ENCODE assay signal across 22 cellular contexts in genomic region chr4:2898001-2898400, GRCh38. TPM values are rescaled to one million over a fixed set of nuclear protein-coding genes. Genes with fewer than 3 reads are reported as not detected.
DNase-seq lines count a peak whose midpoint lies in the region; ATAC-seq, FAIRE-seq and TF ChIP-seq lines count a peak whose summit lies in the region.
"Had no signal": no experiment of that assay in that cellular context is flagged by ENCODE, and none has a peak within 500 bp of the region (broad histone marks: within the 10 kb centered on the region; RNA-seq: fewer than 3 reads in every experiment).

No MANE protein-coding gene starts in this region.

- H3K27ac ChIP-seq in GM12878 (ENCODE audit: control insufficient read depth, insufficient read depth) (no peak overlapping the region), heart right ventricle (no peak overlapping the region)
- H3K27ac ChIP-seq: 22Rv1; BLaER1 treated with 17β-estradiol and CSF1 and Interleukin-3, amounts not matched to agents 10 nM and 100 nM; SJSA1 had no signal

- H3K9me3 ChIP-seq in GM12878 (replicated peaks; ENCODE audit: control insufficient read depth, insufficient read depth, low read length), result no peaks in the 10 kb centered on the region
- no peaks in the 10 kb centered on the region for H3K9me3 ChIP-seq in heart right ventricle
- H3K9me3 ChIP-seq: BLaER1 treated with 17β-estradiol and CSF1 and Interleukin-3, amounts not matched to agents 10 nM and 100 nM; SJSA1 had no signal

- POLR2A ChIA-PET in activated CD8-positive, alpha-beta T cell treated with anti-CD3 and anti-CD28 coated beads for 36 hours (lab: Charles Lee), result no interaction called here
- POLR2A ChIA-PET in activated CD8-positive, alpha-beta T cell treated with anti-CD3 and anti-CD28 coated beads, Interleukin-2, amount 10 ng/mL, durations not matched to agents 7 days and 5 days (lab: Charles Lee), result no interaction called here
- POLR2A ChIA-PET in GM12878 (lab: Charles Lee), result no interaction called here

- no peaks in the 10 kb centered on the region for H3K27me3 Mint-ChIP-seq in activated CD8-positive, alpha-beta T cell treated with anti-CD3 and anti-CD28 coated beads for 36 hours
- H3K27me3 Mint-ChIP-seq in activated CD8-positive, alpha-beta T cell treated with anti-CD3 and anti-CD28 coated beads, Interleukin-2, amount 10 ng/mL, durations not matched to agents 7 days and 5 days (ENCODE audit: low read depth), result no peaks in the 10 kb centered on the region

- no peaks in the 10 kb centered on the region for H3K9me3 Mint-ChIP-seq in activated CD8-positive, alpha-beta T cell treated with anti-CD3 and anti-CD28 coated beads for 36 hours
- H3K9me3 Mint-ChIP-seq in activated CD8-positive, alpha-beta T cell treated with anti-CD3 and anti-CD28 coated beads, Interleukin-2, amount 10 ng/mL, durations not matched to agents 7 days and 5 days (ENCODE audit: insufficient read depth), result no peaks in the 10 kb centered on the region

- WGBS in GM12878 (ENCODE audit: insufficient coverage, insufficient replicate concordance, low lambda C conversion rate, missing lambda C conversion rate), result 91% methylated on average over 3 of the region's 3 CpGs
- WGBS in heart right ventricle, 2 donors, result 54 to 64% methylated on average over 3 of the region's 3 CpGs

- BruUV-seq in GM12878 (replicated peaks; lab: Mats Ljungman, UMichigan), result no TSS peak

- ATAC-seq in activated CD8-positive, alpha-beta T cell treated with anti-CD3 and anti-CD28 coated beads for 36 hours, result no peak
- no peak for ATAC-seq in activated CD8-positive, alpha-beta T cell treated with anti-CD3 and anti-CD28 coated beads, Interleukin-2, amount 10 ng/mL, durations not matched to agents 7 days and 5 days
- ATAC-seq in GM12878 (no peak), Right ventricle myocardium superior (ENCODE audit: poor library complexity) (no peak), heart right ventricle (no peak)
- ATAC-seq: HCT116 had no signal

- H3K4me1 Mint-ChIP-seq in activated CD8-positive, alpha-beta T cell treated with anti-CD3 and anti-CD28 coated beads for 36 hours (ENCODE audit: low read depth), result no peaks in the 10 kb centered on the region
- H3K4me1 Mint-ChIP-seq in activated CD8-positive, alpha-beta T cell treated with anti-CD3 and anti-CD28 coated beads, Interleukin-2, amount 10 ng/mL, durations not matched to agents 7 days and 5 days (ENCODE audit: low read depth), result no peaks in the 10 kb centered on the region

- H3K27me3 ChIP-seq in GM12878 (replicated peaks in 1 of 2; ENCODE audit: control insufficient read depth in 2 of 2, insufficient read depth in 2 of 2, low read length in 1 of 2) (no peaks in the 10 kb centered on the region), heart right ventricle (no peaks in the 10 kb centered on the region)
- H3K27me3 ChIP-seq: BLaER1 treated with 17β-estradiol and CSF1 and Interleukin-3, amounts not matched to agents 10 nM and 100 nM; SJSA1 had no signal

- no peak for DNase-seq in activated CD8-positive, alpha-beta T cell treated with anti-CD3 and anti-CD28 coated beads for 36 hours
- no peak for DNase-seq in activated CD8-positive, alpha-beta T cell treated with anti-CD3 and anti-CD28 coated beads, Interleukin-2, amount 10 ng/mL, durations not matched to agents 7 days and 5 days
- DNase-seq in M059J (ENCODE audit: low read depth) (peak; percentile 40), GM12878 (ENCODE audit: low read depth, low spot score) (no peak), renal cortical epithelial cell (ENCODE audit: low read depth) (peak; percentile 19), Right ventricle myocardium superior (no peak), NOMO-1 (lab: John Stamatoyannopoulos, UW; ENCODE audit: unreplicated experiment in 2 of 2) (no peak), heart right ventricle (no peak)
- DNase-seq: COR-L47, DMS153, IMR-90, Kasumi-1, NCI-H1417 treated with DMSO at 0.1 percent for 48 hours, NCI-H2029, NCI-H524, RPMI8226 had no signal

- peak overlapping the region; percentile 10 for H3K27ac Mint-ChIP-seq in activated CD8-positive, alpha-beta T cell treated with anti-CD3 and anti-CD28 coated beads for 36 hours
- H3K27ac Mint-ChIP-seq in activated CD8-positive, alpha-beta T cell treated with anti-CD3 and anti-CD28 coated beads, Interleukin-2, amount 10 ng/mL, durations not matched to agents 7 days and 5 days, result no peak overlapping the region

- H3K36me3 ChIP-seq in GM12878 (ENCODE audit: control insufficient read depth in 2 of 2, insufficient read depth in 2 of 2, low read length in 1 of 2) (peaks cover 15 to 42% of the 10 kb centered on the region in 2 experiments), heart right ventricle (peaks cover 3 to 100% (median 47%) of the 10 kb centered on the region in 9 donors)

- no peak for TF ChIP-seq POLR2A in GM12878 (IDR thresholded peaks at IDR 0.05; ENCODE audit: low read depth, low read length)

- H3K4me3 Mint-ChIP-seq in activated CD8-positive, alpha-beta T cell treated with anti-CD3 and anti-CD28 coated beads for 36 hours, result no peak overlapping the region
- H3K4me3 Mint-ChIP-seq in activated CD8-positive, alpha-beta T cell treated with anti-CD3 and anti-CD28 coated beads, Interleukin-2, amount 10 ng/mL, durations not matched to agents 7 days and 5 days, result no peak overlapping the region

- SMC1A ChIA-PET in GM12878 (lab: Charles Lee; ENCODE audit: uncharacterized antibody, unreplicated experiment), result no interaction called here

- in situ Hi-C loops in GM12878 (cut with MboI), result no loop called here

- no peak for TF ChIP-seq RAD21 in GM12878 (IDR thresholded peaks at IDR 0.05; ENCODE audit: insufficient read depth, low read depth, low read length)

- TF ChIP-seq CTCF in activated CD8-positive, alpha-beta T cell treated with anti-CD3 and anti-CD28 coated beads for 36 hours (IDR thresholded peaks at IDR 0.05), result no peak
- TF ChIP-seq CTCF in GM12878 (IDR thresholded peaks at IDR 0.05 in 2 of 3, conservative IDR thresholded peaks at IDR 0.05 in 1 of 3; ENCODE audit: control insufficient read depth in 2 of 3, extremely low read depth in 1 of 3, insufficient read depth in 1 of 3, low read depth in 3 of 3, low read length in 3 of 3) (no peak), heart right ventricle (IDR thresholded peaks at IDR 0.05) (no peak)

- TF ChIP-seq EP300 in GM12878 (IDR thresholded peaks at IDR 0.05; ENCODE audit: borderline replicate concordance in 1 of 2, control insufficient read depth in 1 of 2, low read depth in 2 of 2, low read length in 2 of 2), result no peak

- CTCF ChIA-PET in activated CD8-positive, alpha-beta T cell treated with anti-CD3 and anti-CD28 coated beads for 36 hours (lab: Charles Lee), result no interaction called here
- CTCF ChIA-PET in activated CD8-positive, alpha-beta T cell treated with anti-CD3 and anti-CD28 coated beads, Interleukin-2, amount 10 ng/mL, durations not matched to agents 7 days and 5 days (lab: Charles Lee), result no interaction called here
- CTCF ChIA-PET in GM12878 (lab: Yijun Ruan, JAX), result no interaction called here

- no peak overlapping the region for H3K4me3 ChIP-seq in GM12878
- H3K4me3 ChIP-seq in heart right ventricle, result no peak overlapping the region
- H3K4me3 ChIP-seq: BLaER1 treated with 17β-estradiol and CSF1 and Interleukin-3, amounts not matched to agents 10 nM and 100 nM; SJSA1 had no signal

- H3K4me1 ChIP-seq in GM12878 (ENCODE audit: control insufficient read depth, insufficient read depth, low read length) (no peaks in the 10 kb centered on the region), heart right ventricle (peaks cover 4 to 19% (median 14%) of the 10 kb centered on the region in 9 donors)
- H3K4me1 ChIP-seq: BLaER1 treated with 17β-estradiol and CSF1 and Interleukin-3, amounts not matched to agents 10 nM and 100 nM; SJSA1 had no signal

- RAD21 ChIA-PET in GM12878 (lab: Charles Lee; ENCODE audit: unreplicated experiment), result no interaction called here

- no peak overlapping the region for H3K9ac ChIP-seq in GM12878 (ENCODE audit: control insufficient read depth, insufficient read depth, low read length)
- H3K9ac ChIP-seq: BLaER1 treated with 17β-estradiol and CSF1 and Interleukin-3, amounts not matched to agents 10 nM and 100 nM had no signal

- intact Hi-C loops in activated CD8-positive, alpha-beta T cell treated with anti-CD3 and anti-CD28 coated beads for 36 hours (cut with micrococcal nuclease), result no loop called here
- intact Hi-C loops in GM12878 (cut with micrococcal nuclease; ENCODE audit: unreplicated experiment), result no loop called here
- intact Hi-C loops in Right ventricle myocardium superior (cut with DNase I), result no loop called here
- intact Hi-C loops in heart right ventricle (cut with DNase I), result loop anchor here in 3 of 10 donors (10.0 kb wide), 1 partner anchor 133 kb away; no protein-coding TSS in a partner anchor

- no peaks in the 10 kb centered on the region for H4K20me1 ChIP-seq in GM12878 (ENCODE audit: control insufficient read depth, insufficient read depth)

- no peak overlapping the region for H3K4me2 ChIP-seq in GM12878 (ENCODE audit: control insufficient read depth, insufficient read depth)
- H3K4me2 ChIP-seq: BLaER1 treated with 17β-estradiol and CSF1 and Interleukin-3, amounts not matched to agents 10 nM and 100 nM had no signal

- FAIRE-seq in GM12878 (lab: Jason Lieb, UNC), result peak; percentile 31
- FAIRE-seq: GM18507, GM19239 had no signal

- peaks cover 35% of the 10 kb centered on the region for H3K36me3 Mint-ChIP-seq in activated CD8-positive, alpha-beta T cell treated with anti-CD3 and anti-CD28 coated beads for 36 hours (ENCODE audit: low read depth)
- H3K36me3 Mint-ChIP-seq in activated CD8-positive, alpha-beta T cell treated with anti-CD3 and anti-CD28 coated beads, Interleukin-2, amount 10 ng/mL, durations not matched to agents 7 days and 5 days (ENCODE audit: low read depth), result peaks cover 57% of the 10 kb centered on the region

- no peak overlapping the region for H2AFZ ChIP-seq in GM12878 (ENCODE audit: control insufficient read depth, low read depth, low read length)

- no peaks in the 10 kb centered on the region for H3K79me2 ChIP-seq in GM12878 (ENCODE audit: control insufficient read depth, insufficient read depth, low read length)

RNA-seq across cellular contexts. Expression of gene ADD1, which starts 54.4 kb away (rescaled TPM):
- total RNA-seq in activated CD8-positive, alpha-beta T cell treated with anti-CD3 and anti-CD28 coated beads for 36 hours, result 100 to 1,000 TPM; 149 to 154 TPM
- total RNA-seq in activated CD8-positive, alpha-beta T cell treated with anti-CD3 and anti-CD28 coated beads, Interleukin-2, amount 10 ng/mL, durations not matched to agents 7 days and 5 days, result 100 to 1,000 TPM; 252 to 255 TPM
- 143 and 193 TPM in 2 replicates for total RNA-seq in M059J (2014; rRNA removed; shearing (Covaris generic))
- 321 and 355 TPM in 2 replicates for total RNA-seq in GM12878 (2013; cell fraction: nucleolus; rRNA removed)
- 128 and 136 TPM in 2 replicates for total RNA-seq in GM12878 (2014; rRNA removed)
- total RNA-seq in GM12878 (2014; rRNA removed; fragmentation: Illumina TruSeq; extraction: Trizol), result 65.6 and 70.1 TPM in 2 replicates
- 182 and 183 TPM in 2 replicates for total RNA-seq in GM12878 (2021)
- polyA plus RNA-seq in GM12878 (2011; ENCODE audit: low read depth), result 61.6 TPM
- polyA plus RNA-seq in GM12878 (2011; rRNA removed), result 75.4 and 93.5 TPM in 2 replicates
- polyA plus RNA-seq in GM12878 (2011; cell fraction: cytosol; rRNA removed), result 103 and 152 TPM in 2 replicates
- 199 and 226 TPM in 2 replicates for polyA plus RNA-seq in GM12878 (2011; cell fraction: nucleus; rRNA removed)
- polyA plus RNA-seq in GM12878 (2012), result 119 and 148 TPM in 2 replicates
- polyA plus RNA-seq in GM12878 (2014; fragmentation: Illumina TruSeq; extraction: Trizol), result 97.2 and 107 TPM in 2 replicates
- 10 to 100 TPM; 21.6 to 50.2 TPM for polyA plus RNA-seq in GM12878 (2014; fragmentation: Nextera tagmentation; extraction: Ambion mirVana)
- 113 and 126 TPM in 2 replicates for polyA plus RNA-seq in GM12878 (2014; rRNA removed)
- 100 to 1,000 TPM; 113 to 116 TPM for polyA plus RNA-seq in GM12878 (2016; fragmentation: Nextera tagmentation; extraction: Ambion mirVana)
- 79.6 and 95.6 TPM in 2 replicates for polyA minus RNA-seq in GM12878 (2011; rRNA and poly(A)+ RNA removed)
- 36.4 and 43.2 TPM in 2 replicates for polyA minus RNA-seq in GM12878 (2011; cell fraction: cytosol; rRNA and poly(A)+ RNA removed)
- 57.1 and 78.0 TPM in 2 replicates for polyA minus RNA-seq in GM12878 (2011; cell fraction: nucleus; rRNA and poly(A)+ RNA removed)
- 101 and 207 TPM in 2 replicates for total RNA-seq in renal cortical epithelial cell
- total RNA-seq in Right ventricle myocardium superior, result 217 TPM
- 100 to 1,000 TPM; 188 to 289 (median 214) TPM for total RNA-seq in heart right ventricle
- 100 to 1,000 TPM; 163 to 448 TPM for polyA plus RNA-seq in heart right ventricle

Comparison
In these comparisons a context has a peak if more than half of its experiments do, and no peak if none do; other contexts are left out.
1. DNase-seq: peak in M059J (single experiment) and renal cortical epithelial cell (single experiment); none in activated CD8-positive, alpha-beta T cell treated with anti-CD3 and anti-CD28 coated beads for 36 hours (single experiment), activated CD8-positive, alpha-beta T cell treated with anti-CD3 and anti-CD28 coated beads, Interleukin-2, amount 10 ng/mL, durations not matched to agents 7 days and 5 days (single experiment), GM12878 (single experiment), Right ventricle myocardium superior (single experiment), NOMO-1 (0 of 2) and heart right ventricle (0 of 2).